Comparison of ENCODE assay signal across 8 cellular contexts in the genomic region with DNA sequence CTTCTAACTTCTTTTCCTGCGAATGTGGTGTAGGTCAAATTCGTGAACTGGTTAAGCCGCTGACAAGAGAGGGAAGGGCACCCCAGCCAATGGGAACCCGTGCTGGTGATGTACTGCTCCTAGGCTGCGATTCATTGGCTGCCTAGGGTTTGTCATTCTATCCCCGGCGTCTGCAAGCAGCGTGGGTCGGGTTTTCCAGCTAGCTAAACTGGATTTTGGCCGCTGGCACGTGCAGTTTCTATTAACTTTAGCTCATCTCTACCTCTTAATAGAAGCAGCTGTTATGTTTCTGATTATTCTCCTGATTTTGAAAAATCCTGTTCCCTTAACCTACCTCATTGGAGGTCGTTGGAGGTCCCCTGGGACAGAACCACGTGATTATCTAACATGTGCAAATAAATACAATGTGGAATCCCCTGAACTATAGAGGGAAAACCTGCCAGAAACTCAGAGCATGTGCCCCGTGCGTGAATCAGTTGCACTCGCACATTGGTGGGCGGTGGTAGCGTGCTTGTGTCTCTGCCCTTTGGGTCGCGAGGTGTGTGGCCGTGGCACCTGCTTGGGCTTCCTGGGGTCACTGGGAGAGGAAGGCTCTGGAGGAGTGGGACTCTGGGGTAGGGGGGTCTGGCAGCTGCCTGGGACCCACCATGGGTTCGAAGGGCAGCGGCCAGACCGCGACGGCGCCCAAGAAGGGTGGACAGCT. TPM values are rescaled to one million over a fixed set of nuclear protein-coding genes. Genes with fewer than 3 reads are reported as not detected.
DNase-seq lines count a peak whose midpoint lies in the region; ATAC-seq, FAIRE-seq and TF ChIP-seq lines count a peak whose summit lies in the region.

No MANE protein-coding gene starts in this region.

- H3K27me3 ChIP-seq in body of pancreas: no peaks in the 10 kb centered on the region

- H3K36me3 ChIP-seq in body of pancreas (replicated peaks in 1 of 2; ENCODE audit: insufficient read depth in 1 of 2, low read depth in 2 of 2): no peaks in the 10 kb centered on the region

- 0 to 1% methylated on average over 21 to 27 of the region's 27 CpGs for WGBS in body of pancreas, 2 donors

- peak; percentile 60 for ATAC-seq in GM18498 (IDR thresholded peaks at IDR 0.05; ENCODE audit: unreplicated experiment)
- peak; percentile 37 for ATAC-seq in HG02970 (IDR thresholded peaks at IDR 0.05; ENCODE audit: low FRiP score, unreplicated experiment)
- peak; percentile 83 for ATAC-seq in body of pancreas
- peak; percentile 96 for ATAC-seq in sciatic nerve

- peaks cover 40% of the 10 kb centered on the region for H3K4me1 ChIP-seq in body of pancreas

- intact Hi-C loops in body of pancreas (cut with DNase I) (no loop called here), sciatic nerve (cut with DNase I) (no loop called here)

- peak overlapping the region; percentile 100 for H3K27ac ChIP-seq in body of pancreas

- TF ChIP-seq CTCF in body of pancreas (IDR thresholded peaks at IDR 0.05): no peak

- peak in 1 of 3 donors; percentile 39 for TF ChIP-seq POLR2A in body of pancreas (IDR thresholded peaks at IDR 0.05)

- DNase-seq in NCI-H2081 (lab: John Stamatoyannopoulos, UW) (peak; percentile 73 to 92), body of pancreas (peak; percentile 90 to 97 (median 96)), iPS DF 4.7 (ENCODE audit: extremely low read depth, low spot score) (peak; percentile 71), sciatic nerve (ENCODE audit: low spot score) (peak; percentile 91), NCI-H146 treated with DMSO at 0.1 percent for 48 hours (lab: John Stamatoyannopoulos, UW; ENCODE audit: unreplicated experiment) (no peak)

- no peaks in the 10 kb centered on the region for H3K9me3 ChIP-seq in body of pancreas

- FAIRE-seq in TTC549 (lab: Jason Lieb, UNC): peak; percentile 89

- peak overlapping the region; percentile 7 to 21 for H3K4me3 ChIP-seq in body of pancreas

RNA-seq across cellular contexts. Expression of a gene that starts 0.9 kb away (rescaled TPM):
- total RNA-seq in body of pancreas (10 to 100 TPM; 12.5 to 24.1 TPM), sciatic nerve (74.0 TPM)

Comparison
In these comparisons a context has a peak if more than half of its experiments do, and no peak if none do; other contexts are left out.
1. ATAC-seq: peak in every context shown above with its lines; median percentile 96 in sciatic nerve; 83 in body of pancreas; 60 in GM18498; 37 in HG02970.